ENCODE assay signal across 1 cellular context in genomic region chr3:52770581-52771333, GRCh38.
TF ChIP-seq lines count a peak whose summit lies in the region.

NEK4 (minus strand) TSS chr3:52770940; CDS start chr3:52770746, 194 bp downstream.

TF ChIP-seq in HepG2, 621 proteins besides CTCF, POLR2A, EP300 and RAD21 (continued from another document and continues in another):
- TF ChIP-seq ZHX2 (IDR thresholded peaks at IDR 0.05; ENCODE audit: low read depth) = 0 out of 2 replicates have a peak, but pooled peaks have one; percentile 6
- 0 out of 2 replicates have a peak, but pooled peaks have one; percentile 29 for TF ChIP-seq ZHX2 (CRISPR knock-in tag; IDR thresholded peaks at IDR 0.05; ENCODE audit: borderline replicate concordance)
- TF ChIP-seq TCF7 (IDR thresholded peaks at IDR 0.05; ENCODE audit: low read depth) = no peak
- TF ChIP-seq ATAD3A (CRISPR knock-in tag; IDR thresholded peaks at IDR 0.05) = no peak
- TF ChIP-seq ZNF777 (CRISPR knock-in tag; IDR thresholded peaks at IDR 0.05) = peak; percentile 80; the same call in 1 of the 2 replicates
- TF ChIP-seq PHF8 (CRISPR knock-in tag; IDR thresholded peaks at IDR 0.05) = peak; percentile 81
- no peak for TF ChIP-seq BHLHE40 (IDR thresholded peaks at IDR 0.05; ENCODE audit: low read length)
- no peak for TF ChIP-seq PBX2 (CRISPR knock-in tag; IDR thresholded peaks at IDR 0.05)
- no peak; the same call in 1 of the 2 replicates for TF ChIP-seq STAT6 (CRISPR knock-in tag; IDR thresholded peaks at IDR 0.05; ENCODE audit: borderline replicate concordance)
- no peak for TF ChIP-seq RXRB (CRISPR knock-in tag; IDR thresholded peaks at IDR 0.05; ENCODE audit: borderline replicate concordance)
- no peak for TF ChIP-seq KLF15 (CRISPR knock-in tag; IDR thresholded peaks at IDR 0.05; ENCODE audit: borderline replicate concordance)
- TF ChIP-seq NR1H2 (CRISPR knock-in tag; IDR thresholded peaks at IDR 0.05; ENCODE audit: borderline replicate concordance, low read depth) = no peak
- TF ChIP-seq E2F1 (CRISPR knock-in tag; IDR thresholded peaks at IDR 0.05) = peak; percentile 90
- TF ChIP-seq HMGXB4 (CRISPR knock-in tag; IDR thresholded peaks at IDR 0.05; ENCODE audit: borderline replicate concordance in 1 of 2, low read depth in 1 of 2) = peak; percentile 74 to 75; a peak in 3 of 4 replicates
- TF ChIP-seq ZNF784 (CRISPR knock-in tag; IDR thresholded peaks at IDR 0.05; ENCODE audit: borderline replicate concordance) = 0 out of 2 replicates have a peak, but pooled peaks have one; percentile 48
- peak; percentile 51; the same call in 1 of the 2 replicates for TF ChIP-seq ZNF704 (CRISPR knock-in tag; IDR thresholded peaks at IDR 0.05; ENCODE audit: borderline replicate concordance)
- TF ChIP-seq GZF1 (CRISPR knock-in tag; IDR thresholded peaks at IDR 0.05) = peak; percentile 17; the same call in 1 of the 2 replicates
- peak; percentile 43; the same call in 1 of the 2 replicates for TF ChIP-seq ZNF441 (CRISPR knock-in tag; IDR thresholded peaks at IDR 0.05; ENCODE audit: borderline replicate concordance)
- no peak for TF ChIP-seq ZNF337 (CRISPR knock-in tag; IDR thresholded peaks at IDR 0.05; ENCODE audit: borderline replicate concordance, low read depth)
- no peak for TF ChIP-seq ZNF550 (CRISPR knock-in tag; IDR thresholded peaks at IDR 0.05; ENCODE audit: borderline replicate concordance)
- no peak for TF ChIP-seq ZMYM2 (CRISPR knock-in tag; IDR thresholded peaks at IDR 0.05)
- TF ChIP-seq IRF1 (CRISPR knock-in tag; IDR thresholded peaks at IDR 0.05; ENCODE audit: low read depth) = no peak
- peak; percentile 72; the same call in 1 of the 2 replicates for TF ChIP-seq ZNF124 (CRISPR knock-in tag; IDR thresholded peaks at IDR 0.05)
- TF ChIP-seq TP53 (CRISPR knock-in tag; conservative IDR thresholded peaks at IDR 0.05) = no peak; the same call in 1 of the 2 replicates
- TF ChIP-seq ZBTB38 (CRISPR knock-in tag; IDR thresholded peaks at IDR 0.05) = peak; percentile 75; the same call in 1 of the 2 replicates
- TF ChIP-seq NR2C2 (CRISPR knock-in tag; IDR thresholded peaks at IDR 0.05; ENCODE audit: borderline replicate concordance) = peak; percentile 41; the same call in 1 of the 2 replicates
- TF ChIP-seq ZNF609 (CRISPR knock-in tag; IDR thresholded peaks at IDR 0.05; ENCODE audit: borderline replicate concordance) = peak; percentile 32; the same call in 1 of the 2 replicates
- no peak for TF ChIP-seq MIER2 (CRISPR knock-in tag; IDR thresholded peaks at IDR 0.05)
- no peak for TF ChIP-seq PREB (CRISPR knock-in tag; IDR thresholded peaks at IDR 0.05)
- TF ChIP-seq KMT2B (CRISPR knock-in tag; IDR thresholded peaks at IDR 0.05) = peak; percentile 91
- no peak for TF ChIP-seq ZFP36 (IDR thresholded peaks at IDR 0.05; ENCODE audit: borderline replicate concordance, low read depth, low read length, partially characterized antibody)
- no peak for TF ChIP-seq PITX1 (CRISPR knock-in tag; IDR thresholded peaks at IDR 0.05)
- no peak for TF ChIP-seq ZMYM3 (CRISPR knock-in tag; IDR thresholded peaks at IDR 0.05)
